Comparison of ENCODE assay signal across 36 cellular contexts in the genomic region with DNA sequence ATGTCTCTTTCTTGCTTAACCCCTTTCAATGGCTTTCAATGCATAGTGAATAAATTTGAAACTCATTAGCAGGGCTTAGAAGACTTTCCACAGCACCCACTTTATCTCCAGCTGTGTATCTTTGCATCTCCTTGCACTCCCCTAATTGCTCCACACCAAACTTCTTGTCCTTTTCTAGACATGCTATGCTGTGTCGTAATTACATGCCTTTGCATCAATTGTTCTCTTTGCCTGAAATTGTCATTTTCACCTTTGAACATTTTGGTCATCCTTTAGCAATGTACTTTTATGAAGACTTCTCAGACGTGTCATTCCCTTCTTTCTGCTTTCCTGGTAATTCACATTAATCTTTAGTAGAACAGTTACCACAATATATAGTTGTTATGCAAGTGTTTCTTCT. TPM values are rescaled to one million over a fixed set of nuclear protein-coding genes. Genes with fewer than 3 reads are reported as not detected.
DNase-seq lines count a peak whose midpoint lies in the region; FAIRE-seq and TF ChIP-seq lines count a peak whose summit lies in the region.
"Had no signal": no experiment of that assay in that cellular context is flagged by ENCODE, and none has a peak within 500 bp of the region (broad histone marks: within the 10 kb centered on the region; RNA-seq: fewer than 3 reads in every experiment).

No MANE protein-coding gene starts in this region.

- peaks cover 41% of the 10 kb centered on the region for H3K4me1 Mint-ChIP-seq in dendritic cell treated with granulocyte-macrophage colony-stimulating factor and Interleukin-4, amounts not matched to agents 40 ng/mL and 50 ng/mL, for 4 days (ENCODE audit: low read depth)
- H3K4me1 Mint-ChIP-seq: WTC11 had no signal

- no peaks in the 10 kb centered on the region for H3K27me3 ChIP-seq in A673 (replicated peaks; ENCODE audit: insufficient read depth, low read depth, low read length, poor library complexity)
- H3K27me3 ChIP-seq: cardiac muscle cell, colonic mucosa, upper lobe of left lung had no signal

- no peak for TF ChIP-seq POLR2A in NB4 (IDR thresholded peaks at IDR 0.05; ENCODE audit: extremely low read depth, insufficient read length)

- BruUV-seq in A673 (replicated peaks; lab: Mats Ljungman, UMichigan), result no TSS peak

- FAIRE-seq in RCC 7860 (lab: Jason Lieb, UNC), result no peak
- FAIRE-seq: A204.1, astrocyte, H54 had no signal

- H3K4me1 ChIP-seq in A673 (ENCODE audit: insufficient read depth, low read length, poor library complexity, severe bottlenecking), result peaks cover 36% of the 10 kb centered on the region
- H3K4me1 ChIP-seq: colonic mucosa, lower lobe of right lung, prostate gland had no signal

- no peaks in the 10 kb centered on the region for H3K36me3 Mint-ChIP-seq in dendritic cell treated with granulocyte-macrophage colony-stimulating factor and Interleukin-4, amounts not matched to agents 40 ng/mL and 50 ng/mL, for 4 days (ENCODE audit: low read depth)
- H3K36me3 Mint-ChIP-seq: CD8-positive, alpha-beta memory T cell; natural killer cell; T-cell; WTC11 had no signal

- no peaks in the 10 kb centered on the region for H3K36me3 ChIP-seq in A673 (ENCODE audit: insufficient read depth, low read length, poor library complexity, severe bottlenecking)
- H3K36me3 ChIP-seq: cardiac muscle cell, colonic mucosa, lower lobe of right lung, prostate gland, upper lobe of left lung had no signal

- no peaks in the 10 kb centered on the region for H3K9me3 ChIP-seq in A673 (ENCODE audit: low read depth, low read length, poor library complexity, severe bottlenecking)
- H3K9me3 ChIP-seq: colonic mucosa, lower lobe of right lung, prostate gland, upper lobe of left lung had no signal

- H3K4me3 ChIP-seq in A673 (ENCODE audit: low read depth, low read length, poor library complexity, severe bottlenecking), result no peak overlapping the region
- no peak overlapping the region for H3K4me3 ChIP-seq in NB4 (ENCODE audit: low read depth, low read length)
- H3K4me3 ChIP-seq: cardiac muscle cell, colonic mucosa, lower lobe of right lung, prostate gland, upper lobe of left lung had no signal

- no peaks in the 10 kb centered on the region for H3K9me3 Mint-ChIP-seq in dendritic cell treated with granulocyte-macrophage colony-stimulating factor and Interleukin-4, amounts not matched to agents 40 ng/mL and 50 ng/mL, for 4 days
- H3K9me3 Mint-ChIP-seq: activated CD4-positive, alpha-beta T cell treated with anti-CD3 and anti-CD28 coated beads, Interleukin-2, amount 10 ng/mL, durations not matched to agents 7 days and 5 days; activated T-cell treated with anti-CD3 and anti-CD28 coated beads, Interleukin-2, amount 50 U/mL, for 4 hours; CD8-positive, alpha-beta memory T cell; natural killer cell; stimulated activated effector memory CD8-positive, alpha-beta T cell treated with anti-CD3 and anti-CD28 coated beads, Interleukin-12 subunit alpha, Interleukin-12 subunit beta, amount 100 ng/mL, for 72 hours; T-cell had no signal

- no peak overlapping the region for H3K4me3 Mint-ChIP-seq in dendritic cell treated with granulocyte-macrophage colony-stimulating factor and Interleukin-4, amounts not matched to agents 40 ng/mL and 50 ng/mL, for 4 days
- H3K4me3 Mint-ChIP-seq: activated CD4-positive, alpha-beta T cell treated with anti-CD3 and anti-CD28 coated beads, Interleukin-2, amount 10 ng/mL, durations not matched to agents 7 days and 5 days; activated naive CD8-positive, alpha-beta T cell treated with anti-CD3 and anti-CD28 coated beads, Interleukin-2, amount 10 ng/mL, durations not matched to agents 7 days and 5 days; activated T-cell treated with anti-CD3 and anti-CD28 coated beads, Interleukin-2, amount 50 U/mL, for 4 hours; CD8-positive, alpha-beta memory T cell; natural killer cell; stimulated activated effector memory CD8-positive, alpha-beta T cell treated with anti-CD3 and anti-CD28 coated beads, Interleukin-12 subunit alpha, Interleukin-12 subunit beta, amount 100 ng/mL, for 72 hours; T-cell; WTC11 had no signal

- intact Hi-C loops in A673 (cut with micrococcal nuclease; ENCODE audit: unreplicated experiment), result no loop called here
- intact Hi-C loops in dendritic cell treated with granulocyte-macrophage colony-stimulating factor and Interleukin-4, amounts not matched to agents 40 ng/mL and 50 ng/mL, for 4 days (cut with micrococcal nuclease), result no loop called here

- peak overlapping the region; percentile 22 for H3K27ac Mint-ChIP-seq in dendritic cell treated with granulocyte-macrophage colony-stimulating factor and Interleukin-4, amounts not matched to agents 40 ng/mL and 50 ng/mL, for 4 days
- H3K27ac Mint-ChIP-seq: activated CD4-positive, alpha-beta T cell treated with anti-CD3 and anti-CD28 coated beads, Interleukin-2, amount 10 ng/mL, durations not matched to agents 7 days and 5 days; activated naive CD8-positive, alpha-beta T cell treated with anti-CD3 and anti-CD28 coated beads, Interleukin-2, amount 10 ng/mL, durations not matched to agents 7 days and 5 days; CD8-positive, alpha-beta memory T cell; natural killer cell; stimulated activated effector memory CD8-positive, alpha-beta T cell treated with anti-CD3 and anti-CD28 coated beads, Interleukin-12 subunit alpha, Interleukin-12 subunit beta, amount 100 ng/mL, for 72 hours; T-cell; WTC11 had no signal

- POLR2A ChIA-PET in A673 (lab: Charles Lee; ENCODE audit: low non-redundant PET), result interaction anchor here (0.7 kb wide), 1 partner anchor 12 kb away, joined by 3 read pairs; no protein-coding TSS in a partner anchor

- H3K27ac ChIP-seq in A673 (ENCODE audit: low read depth, low read length, poor library complexity, severe bottlenecking), result no peak overlapping the region
- H3K27ac ChIP-seq: cardiac muscle cell, colonic mucosa, epithelial cell of prostate, lower lobe of right lung, prostate gland, upper lobe of left lung had no signal

- H3K27me3 Mint-ChIP-seq in dendritic cell treated with granulocyte-macrophage colony-stimulating factor and Interleukin-4, amounts not matched to agents 40 ng/mL and 50 ng/mL, for 4 days, result no peaks in the 10 kb centered on the region
- H3K27me3 Mint-ChIP-seq: activated CD4-positive, alpha-beta T cell treated with anti-CD3 and anti-CD28 coated beads, Interleukin-2, amount 10 ng/mL, durations not matched to agents 7 days and 5 days; activated naive CD8-positive, alpha-beta T cell treated with anti-CD3 and anti-CD28 coated beads, Interleukin-2, amount 10 ng/mL, durations not matched to agents 7 days and 5 days; CD8-positive, alpha-beta memory T cell; T-cell had no signal

- peak; percentile 56 for DNase-seq in A673 (ENCODE audit: low spot score)
- DNase-seq in NB4 (ENCODE audit: low read depth), result peak; percentile 27
- DNase-seq in renal cortical epithelial cell (ENCODE audit: low read depth), result peak; percentile 62
- no peak for DNase-seq in DMS79 (lab: John Stamatoyannopoulos, UW)
- DNase-seq in stimulated activated CD8-positive, alpha-beta memory T cell treated with anti-CD3 and anti-CD28 coated beads, Interleukin-4, amount 100 ng/mL, for 48 hours, result no peak
- no peak for DNase-seq in NCI-H2029 treated with DMSO at 0.1 percent for 48 hours (lab: John Stamatoyannopoulos, UW)
- DNase-seq in RCC 7860 (ENCODE audit: low spot score), result no peak
- DNase-seq: activated CD4-positive, alpha-beta T cell treated with anti-CD3 and anti-CD28 coated beads, Interleukin-2, amount 10 ng/mL, durations not matched to agents 7 days and 5 days; activated gamma-delta T cell treated with Interleukin-2 at 50 U/mL for 16 hours; activated naive CD8-positive, alpha-beta T cell treated with anti-CD3 and anti-CD28 coated beads, Interleukin-2, amount 10 ng/mL, durations not matched to agents 7 days and 5 days; activated T-cell treated with anti-CD3 and anti-CD28 coated beads, Interleukin-2, amount 50 U/mL, for 4 hours; CD8-positive, alpha-beta memory T cell; colonic mucosa; DMS 273 treated with DMSO at 0.1 percent for 48 hours; effector CD8-positive, alpha-beta T cell; head of caudate nucleus; KBM-7; lower lobe of right lung; natural killer cell; NCI-H1417; NCI-H2029; NCI-H226; NCI-H69; nucleus accumbens; stimulated activated CD4-positive, alpha-beta T cell treated with anti-CD3 and anti-CD28 coated beads, Interleukin-4, amount 100 ng/mL, for 4 hours; T-cell; upper lobe of left lung had no signal

- TF ChIP-seq CTCF in A673 (conservative IDR thresholded peaks at IDR 0.05; ENCODE audit: low read depth, low read length) (no peak), NB4 (IDR thresholded peaks at IDR 0.05; ENCODE audit: low read depth, low read length) (no peak)

- CTCF ChIA-PET in A673 (lab: Charles Lee), result no interaction called here

RNA-seq across cellular contexts. Expression of a gene that starts 26.9 kb away (rescaled TPM):
- total RNA-seq in A673 (2021) (59.2 and 67.6 TPM in 2 replicates), renal cortical epithelial cell (103 and 113 TPM in 2 replicates)

Comparison
In these comparisons a context has a peak if more than half of its experiments do, and no peak if none do; other contexts are left out.
1. DNase-seq: peak in A673 (single experiment), NB4 (single experiment) and renal cortical epithelial cell (single experiment); none in DMS79 (single experiment), stimulated activated CD8-positive, alpha-beta memory T cell treated with anti-CD3 and anti-CD28 coated beads, Interleukin-4, amount 100 ng/mL, for 48 hours (single experiment), NCI-H2029 treated with DMSO at 0.1 percent for 48 hours (single experiment) and RCC 7860 (single experiment).